Comparison of ENCODE assay signal across 9 cellular contexts in genomic region chr6:167947716-167948115, GRCh38. TPM values are rescaled to one million over a fixed set of nuclear protein-coding genes. Genes with fewer than 3 reads are reported as not detected.
"Had no signal": no experiment of that assay in that cellular context is flagged by ENCODE, and none has a peak within 500 bp of the region (broad histone marks: within the 10 kb centered on the region; RNA-seq: fewer than 3 reads in every experiment).

No MANE protein-coding gene starts in this region.

- H3K4me3 ChIP-seq: GM23248, HAP-1 had no signal

- H3K4me1 Mint-ChIP-seq: IgD-negative memory B cell had no signal

- H2AFZ ChIP-seq: GM23248 had no signal

- DNase-seq: GM23248, GOT3, H7, HFFc6 had no signal

- H3K4me1 ChIP-seq: HAP-1 had no signal

- H3K27me3 Mint-ChIP-seq: IgD-negative memory B cell had no signal

- H3K4me3 Mint-ChIP-seq: HFFc6, IgD-negative memory B cell had no signal

- H3K9ac ChIP-seq: GM23248 had no signal

- H3K9me3 ChIP-seq: HAP-1 had no signal

- H3K27ac ChIP-seq: GM23248, HL-60 had no signal

- H3K9me3 Mint-ChIP-seq: HFFc6, IgD-negative memory B cell had no signal

- H3K27ac Mint-ChIP-seq: HFFc6, IgD-negative memory B cell had no signal

RNA-seq across cellular contexts. Expression of gene KIF25, which starts 49.8 kb away (rescaled TPM):
- total RNA-seq: GM23248, HepG2, HFFc6, HT1080 had no signal
- polyA plus RNA-seq: GM23248, HepG2, IgD-negative memory B cell had no signal
